In genomic region chr20:50646483-50646996, GRCh38 we compare ENCODE assay signal across 10 cellular contexts. TPM values are rescaled to one million over a fixed set of nuclear protein-coding genes. Genes with fewer than 3 reads are reported as not detected.
A peak's percentile ranks its signal among the peaks of the same experiment; 100 is the strongest.
DNase-seq lines count a peak whose midpoint lies in the region; ATAC-seq and TF ChIP-seq lines count a peak whose summit lies in the region.
"Had no signal": no experiment of that assay in that cellular context is flagged by ENCODE, and none has a peak within 500 bp of the region (broad histone marks: within the 10 kb centered on the region; RNA-seq: fewer than 3 reads in every experiment).

No MANE protein-coding gene starts in this region.

- no peak for ATAC-seq in GM21515 (IDR thresholded peaks at IDR 0.05; ENCODE audit: unreplicated experiment)
- ATAC-seq in stimulated activated naive CD8-positive, alpha-beta T cell treated with anti-CD3 and anti-CD28 coated beads, Interleukin-15, Interleukin-2, amounts not matched to agents 100 U/mL and 50 U/mL, for 24 hours: no peak

- TF ChIP-seq EP300 in esophagus muscularis mucosa (IDR thresholded peaks at IDR 0.05) (no peak), ovary (IDR thresholded peaks at IDR 0.05) (no peak)

- peaks cover 8 to 47% (median 28%) of the 10 kb centered on the region in 4 donors for H3K4me1 ChIP-seq in esophagus muscularis mucosa
- H3K4me1 ChIP-seq in ovary (ENCODE audit: insufficient read depth): peaks cover 10% of the 10 kb centered on the region
- H3K4me1 ChIP-seq in HAP-1: peaks cover 14% of the 10 kb centered on the region

- CTCF ChIA-PET in BJ (lab: Yijun Ruan, JAX): interaction anchor here (0.6 to 2.9 kb wide), 10 partner anchors 10 to 1354 kb away, joined by 3 to 16 read pairs (median 4); no protein-coding TSS in a partner anchor

- intact Hi-C loops in esophagus muscularis mucosa (cut with DNase I) (no loop called here), ovary (cut with DNase I) (no loop called here), dorsolateral prefrontal cortex (cut with DNase I) (no loop called here)

- 68% methylated on average over 1 of the region's 1 CpG for WGBS in esophagus muscularis mucosa
- 23 to 31% (median 26%) methylated on average over 1 of the region's 1 CpG for WGBS in ovary, 3 donors

- POLR2A ChIA-PET in BJ (lab: Charles Lee): no interaction called here

- TF ChIP-seq POLR2A in esophagus muscularis mucosa (IDR thresholded peaks at IDR 0.05; ENCODE audit: low read depth) (no peak), ovary (IDR thresholded peaks at IDR 0.05) (no peak)

- H3K9me3 ChIP-seq in esophagus muscularis mucosa: no peaks in the 10 kb centered on the region
- H3K9me3 ChIP-seq in ovary: no peaks in the 10 kb centered on the region
- H3K9me3 ChIP-seq in HAP-1: peaks cover 8% of the 10 kb centered on the region; the same call in 1 of the 2 replicates
- H3K9me3 ChIP-seq: neutrophil had no signal

- H3K4me3 ChIP-seq in BJ (ENCODE audit: low read depth, low read length) (no peak overlapping the region), esophagus muscularis mucosa (no peak overlapping the region), ovary (no peak overlapping the region), dorsolateral prefrontal cortex (no peak overlapping the region), HAP-1 (no peak overlapping the region)

- H3K27me3 ChIP-seq in BJ (ENCODE audit: control insufficient read depth, insufficient read depth, low read length): no peaks in the 10 kb centered on the region
- no peaks in the 10 kb centered on the region for H3K27me3 ChIP-seq in esophagus muscularis mucosa
- H3K27me3 ChIP-seq in ovary: no peaks in the 10 kb centered on the region
- H3K27me3 ChIP-seq in dorsolateral prefrontal cortex: no peaks in the 10 kb centered on the region
- no peaks in the 10 kb centered on the region for H3K27me3 ChIP-seq in HAP-1 (ENCODE audit: low read depth)
- H3K27me3 ChIP-seq: neutrophil had no signal

- DNase-seq in BJ (ENCODE audit: low read depth) (peak; percentile 65), M059J (ENCODE audit: low read depth) (peak; percentile 66), esophagus muscularis mucosa (ENCODE audit: extremely low spot score) (no peak), ovary (no peak), dorsolateral prefrontal cortex (no peak), HAP-1 (ENCODE audit: low spot score in 2 of 2) (no peak)
- DNase-seq in stimulated activated naive CD8-positive, alpha-beta T cell treated with anti-CD3 and anti-CD28 coated beads, Interleukin-15, Interleukin-2, amounts not matched to agents 100 U/mL and 50 U/mL, for 24 hours: no peak

- peak overlapping the region; percentile 66 to 76 (median 75) for H3K27ac ChIP-seq in esophagus muscularis mucosa (replicated peaks in 1 of 4)
- H3K27ac ChIP-seq in ovary: peak overlapping the region; percentile 20 to 80
- peak overlapping the region in 1 of 59 donors; percentile 3 for H3K27ac ChIP-seq in dorsolateral prefrontal cortex
- H3K27ac ChIP-seq: neutrophil had no signal

- H3K36me3 ChIP-seq in BJ (ENCODE audit: control insufficient read depth, insufficient read depth, low read length) (no peaks in the 10 kb centered on the region), esophagus muscularis mucosa (no peaks in the 10 kb centered on the region), ovary (no peaks in the 10 kb centered on the region), HAP-1 (replicated peaks) (no peaks in the 10 kb centered on the region)
- H3K36me3 ChIP-seq: neutrophil had no signal

- TF ChIP-seq CTCF in BJ (IDR thresholded peaks at IDR 0.05; ENCODE audit: insufficient read depth, low read depth, low read length): peak; percentile 56
- peak in 1 of 3 experiments; percentile 11 for TF ChIP-seq CTCF in esophagus muscularis mucosa (IDR thresholded peaks at IDR 0.05)
- TF ChIP-seq CTCF in ovary (IDR thresholded peaks at IDR 0.05): peak in 1 of 3 donors; percentile 13
- peak in 3 of 56 donors; percentile 5 to 21 (median 12) for TF ChIP-seq CTCF in dorsolateral prefrontal cortex (IDR thresholded peaks at IDR 0.05 in 54 of 56, conservative IDR thresholded peaks at IDR 0.05 in 2 of 56; ENCODE audit: low read depth in 1 of 56, partially characterized antibody in 56 of 56)

- in situ Hi-C loops in HAP-1 (cut with MboI; ENCODE audit: low sequenced_read_pairs): no loop called here

RNA-seq across cellular contexts. Expression of gene RIPOR3, which starts 44.8 kb away (rescaled TPM):
- polyA plus RNA-seq in BJ (2011; rRNA removed) (0.44 and 1.2 TPM in 2 replicates), ovary (1 to 10 TPM; 1.7 to 9.6 TPM)
- polyA minus RNA-seq in BJ (2011; rRNA and poly(A)+ RNA removed): 0.15 and 1.00 TPM in 2 replicates
- total RNA-seq in M059J (2014; rRNA removed; shearing (Covaris generic)): 1.5 and 1.9 TPM in 2 replicates
- total RNA-seq in esophagus muscularis mucosa (10 to 100 TPM in 3 of 4 donors, 1 to 10 TPM in 1; 6.1 to 25.7 (median 15.3) TPM), ovary (10 to 100 TPM in 2 of 7 donors, 1 to 10 TPM in 5; 1.3 to 22.7 (median 8.0) TPM), dorsolateral prefrontal cortex (10 to 100 TPM in 3 of 120 experiments, 1 to 10 TPM in 114, under 1 TPM in 3; 0.69 to 27.4 (median 3.9) TPM)
- total RNA-seq: endothelial cell of umbilical vein had no signal
- polyA plus RNA-seq: endothelial cell of umbilical vein had no signal

Comparison
In these comparisons a context has a peak if more than half of its experiments do, and no peak if none do; other contexts are left out.
1. DNase-seq: peak in BJ (single experiment) and M059J (single experiment); none in esophagus muscularis mucosa (single experiment), ovary (0 of 5), stimulated activated naive CD8-positive, alpha-beta T cell treated with anti-CD3 and anti-CD28 coated beads, Interleukin-15, Interleukin-2, amounts not matched to agents 100 U/mL and 50 U/mL, for 24 hours (single experiment), dorsolateral prefrontal cortex (0 of 10) and HAP-1 (0 of 2).